9 cellular contexts compared by ENCODE assay signal in the genomic region with DNA sequence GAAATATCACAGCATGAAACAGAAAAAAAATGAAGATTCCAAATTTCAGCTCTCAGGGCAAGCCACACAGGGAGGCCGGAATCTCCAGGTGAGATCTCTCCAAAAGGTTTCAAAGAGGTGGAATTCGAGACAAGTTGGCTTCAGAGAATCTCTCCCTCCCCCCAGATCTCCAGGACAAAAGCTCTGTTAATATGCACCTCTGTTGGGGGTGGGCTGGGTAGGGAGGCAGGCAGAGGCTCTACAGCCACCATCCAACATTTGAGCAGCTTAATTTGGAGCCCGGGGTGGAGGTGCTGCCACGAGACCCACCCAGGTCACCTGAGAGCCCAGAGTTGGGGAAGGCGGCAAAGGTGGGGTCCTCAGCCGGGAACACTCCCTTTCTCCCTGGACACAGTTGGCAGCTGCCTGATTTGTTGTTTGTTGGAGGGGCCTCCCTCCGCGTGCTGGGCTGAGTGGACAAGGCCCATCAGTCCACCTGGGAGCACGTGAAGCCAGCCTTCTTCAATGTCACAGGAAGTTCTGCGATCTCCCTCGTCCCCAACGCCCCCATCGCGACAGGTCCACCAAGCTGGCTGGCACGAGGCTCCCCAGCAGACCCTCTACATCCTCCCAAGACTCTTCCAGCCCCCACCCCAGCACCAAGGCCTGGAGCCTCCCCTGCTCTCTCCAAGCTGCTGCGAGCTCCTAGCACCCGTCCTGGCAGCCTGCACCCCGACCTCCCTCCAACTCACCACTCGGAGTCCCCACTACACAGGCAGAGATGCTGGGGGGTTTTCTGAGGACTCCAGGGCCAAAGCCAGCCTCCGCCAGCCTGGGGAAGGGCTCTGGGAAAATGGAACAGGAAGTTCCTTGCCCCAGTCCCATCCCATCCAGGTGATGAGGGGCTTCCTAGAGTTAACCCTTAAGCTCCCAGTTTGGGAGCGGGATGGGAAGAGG. TPM values are rescaled to one million over a fixed set of nuclear protein-coding genes. Genes with fewer than 3 reads are reported as not detected.
A peak's percentile ranks its signal among the peaks of the same experiment; 100 is the strongest.
DNase-seq lines count a peak whose midpoint lies in the region; ATAC-seq and TF ChIP-seq lines count a peak whose summit lies in the region.
"Had no signal": no experiment of that assay in that cellular context is flagged by ENCODE, and none has a peak within 500 bp of the region (broad histone marks: within the 10 kb centered on the region; RNA-seq: fewer than 3 reads in every experiment).

A gene (minus strand): TSS at position 836 of the 936 bp plus-strand sequence. CDS start 6,357 bp downstream, outside the sequence.

- DNase-seq in D341Med (ENCODE audit: low spot score) (peak; percentile 10), OCI-LY7 (ENCODE audit: low spot score) (no peak), esophagus muscularis mucosa (ENCODE audit: extremely low spot score) (no peak), osteocyte (ENCODE audit: extremely low spot score, unreplicated experiment) (no peak), HK-2 (ENCODE audit: unreplicated experiment) (no peak)
- DNase-seq: NCI-H526 had no signal

- H3K27me3 ChIP-seq in esophagus muscularis mucosa: peaks cover 0 to 75% (median 4%) of the 10 kb centered on the region in 4 donors

- no TSS peak for BruUV-seq in OCI-LY7 (replicated peaks; lab: Mats Ljungman, UMichigan)

- no peaks in the 10 kb centered on the region for H3K36me3 Mint-ChIP-seq in osteocyte (ENCODE audit: unreplicated experiment)

- H3K4me3 ChIP-seq in OCI-LY7 (ENCODE audit: low read depth, low read length, poor library complexity, severe bottlenecking) (peak within 1 kb of the TSS; percentile 56), esophagus muscularis mucosa (peak within 1 kb of the TSS; percentile 5 to 33 (median 22))

- no peaks in the 10 kb centered on the region for H3K9me3 Mint-ChIP-seq in osteocyte (ENCODE audit: unreplicated experiment)

- H3K79me2 ChIP-seq in OCI-LY7 (ENCODE audit: insufficient read depth, low read depth, low read length): no peaks in the 10 kb centered on the region

- no peaks in the 10 kb centered on the region for H3K9me2 ChIP-seq in OCI-LY7 (ENCODE audit: insufficient read depth, low read length)

- H3K27ac Mint-ChIP-seq in osteocyte (ENCODE audit: unreplicated experiment): no peak within 1 kb of the TSS

- intact Hi-C loops in OCI-LY7 (cut with micrococcal nuclease; ENCODE audit: unreplicated experiment): no loop called here
- intact Hi-C loops in esophagus muscularis mucosa (cut with DNase I): no loop called here

- no peak for TF ChIP-seq CTCF in OCI-LY7 (conservative IDR thresholded peaks at IDR 0.05; ENCODE audit: low read length)
- no peak for TF ChIP-seq CTCF in esophagus muscularis mucosa (IDR thresholded peaks at IDR 0.05)
- TF ChIP-seq CTCF in osteocyte (IDR thresholded peaks at IDR 0.05): no peak

- 49% methylated on average over 13 of the region's 21 CpGs for WGBS in esophagus muscularis mucosa

- H3K9me3 ChIP-seq in OCI-LY7 (ENCODE audit: low read length) (no peaks in the 10 kb centered on the region), esophagus muscularis mucosa (no peaks in the 10 kb centered on the region)

- TF ChIP-seq POLR2A in esophagus muscularis mucosa (IDR thresholded peaks at IDR 0.05; ENCODE audit: low read depth): no peak

- peaks cover 17% of the 10 kb centered on the region for H3K27me3 Mint-ChIP-seq in osteocyte (ENCODE audit: unreplicated experiment)

- TF ChIP-seq EP300 in esophagus muscularis mucosa (IDR thresholded peaks at IDR 0.05): no peak

- H3K4me3 Mint-ChIP-seq in osteocyte (ENCODE audit: unreplicated experiment): peak within 1 kb of the TSS; percentile 63

- no peaks in the 10 kb centered on the region for H4K20me1 ChIP-seq in OCI-LY7 (ENCODE audit: insufficient read depth, low read length)

- H3K4me1 Mint-ChIP-seq in osteocyte (ENCODE audit: unreplicated experiment): peaks cover 16% of the 10 kb centered on the region

- H3K4me2 ChIP-seq in OCI-LY7 (ENCODE audit: low read length): peak within 1 kb of the TSS; percentile 73

- POLR2A ChIA-PET in OCI-LY7 (lab: Charles Lee): interaction anchor here (0.7 to 0.8 kb wide), 2 partner anchors 24 to 943 kb away, joined by 3 read pairs; a partner anchor contains a TSS

- H3K36me3 ChIP-seq in OCI-LY7 (ENCODE audit: insufficient read depth, low read length) (no peaks in the 10 kb centered on the region), esophagus muscularis mucosa (no peaks in the 10 kb centered on the region)

- ATAC-seq in HG02973 (IDR thresholded peaks at IDR 0.05; ENCODE audit: unreplicated experiment): no peak
- ATAC-seq in HG03439 (IDR thresholded peaks at IDR 0.05; ENCODE audit: unreplicated experiment): no peak
- ATAC-seq in HG03442 (IDR thresholded peaks at IDR 0.05; ENCODE audit: unreplicated experiment): no peak

- peak within 1 kb of the TSS; percentile 83 for H2AFZ ChIP-seq in OCI-LY7 (ENCODE audit: low read length)

- peaks cover 50% of the 10 kb centered on the region for H3K4me1 ChIP-seq in OCI-LY7 (ENCODE audit: insufficient read depth, low read length, poor library complexity, severe bottlenecking)
- peaks cover 13 to 31% (median 23%) of the 10 kb centered on the region in 4 donors for H3K4me1 ChIP-seq in esophagus muscularis mucosa

- CTCF ChIA-PET in OCI-LY7 (lab: Charles Lee; ENCODE audit: unreplicated experiment): no interaction called here

- H3K27ac ChIP-seq in OCI-LY7 (ENCODE audit: low read depth, low read length, poor library complexity, severe bottlenecking) (no peak within 1 kb of the TSS), esophagus muscularis mucosa (replicated peaks in 1 of 4) (no peak within 1 kb of the TSS)

RNA-seq across cellular contexts. Expression of the gene that starts here (rescaled TPM):
- 0.09 TPM in 1 of 2 replicates, not detected in the other for total RNA-seq in OCI-LY7 (2014; rRNA removed; shearing (Covaris generic))
- total RNA-seq in OCI-LY7 (2022) (0.49 and 0.72 TPM in 2 replicates), esophagus muscularis mucosa (not detected), osteocyte (not detected in 2 replicates)
